Comparison of ENCODE assay signal across 1 cellular context in the genomic region with DNA sequence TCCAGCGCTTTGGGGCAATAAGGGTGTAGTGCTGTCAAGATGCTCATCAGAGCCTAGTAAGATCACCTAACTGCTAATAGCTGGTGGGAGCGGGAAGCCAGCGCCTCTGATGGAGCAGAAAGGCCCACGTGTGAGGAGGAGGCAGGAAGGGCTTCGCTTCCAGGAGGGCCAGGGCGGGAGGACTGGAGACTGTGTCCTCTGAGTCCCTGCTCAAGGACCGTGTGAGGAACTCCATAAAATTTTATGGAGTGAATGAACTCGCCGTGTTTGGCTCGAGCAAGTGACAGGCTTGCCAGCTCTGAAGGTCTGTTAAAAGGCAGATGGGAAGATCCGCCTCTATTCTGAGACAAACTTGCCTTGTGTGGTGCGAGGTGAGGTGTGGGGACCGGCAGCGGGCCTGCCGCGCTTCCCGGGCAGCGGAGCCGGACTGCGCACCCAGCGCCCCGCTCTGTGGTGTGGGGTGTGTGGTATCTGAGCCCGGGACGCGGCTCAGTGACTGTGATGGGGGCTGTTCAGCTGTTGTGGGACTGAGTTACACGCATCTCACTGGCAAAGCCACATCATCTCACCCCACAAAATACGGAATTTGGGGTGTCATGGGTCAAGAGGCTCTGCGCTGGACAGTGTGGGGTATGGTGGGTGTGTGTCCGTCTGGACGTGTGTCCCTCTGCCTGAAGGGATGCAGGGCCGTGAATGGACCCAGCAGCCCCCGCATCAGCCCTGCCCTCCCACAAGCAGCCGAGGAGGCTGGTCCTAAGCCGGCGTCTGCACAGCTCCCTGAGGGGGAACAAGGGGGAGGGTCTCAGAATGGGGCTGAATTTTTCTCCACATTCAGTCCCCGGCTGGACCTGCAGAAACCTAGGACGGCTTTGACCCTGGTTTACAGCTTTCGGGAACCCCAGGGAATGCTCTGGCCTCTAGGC.
TF ChIP-seq lines count a peak whose summit lies in the region.

No MANE protein-coding gene starts in this region.

TF ChIP-seq in GM23338, 12 proteins besides CTCF, POLR2A, EP300 and RAD21 (continued from another document):
- TF ChIP-seq ZNF462 (CRISPR knock-in tag; IDR thresholded peaks at IDR 0.05) (no peak), EZH2 (IDR thresholded peaks at IDR 0.05; ENCODE audit: low read depth, unreplicated experiment) (no peak), STAT1 (IDR thresholded peaks at IDR 0.05; ENCODE audit: unreplicated experiment) (no peak), ZNF114 (CRISPR knock-in tag; IDR thresholded peaks at IDR 0.05) (no peak), ZNF331 (CRISPR knock-in tag; IDR thresholded peaks at IDR 0.05; ENCODE audit: low read depth) (no peak)
- TF ChIP-seq, protein P1, sequence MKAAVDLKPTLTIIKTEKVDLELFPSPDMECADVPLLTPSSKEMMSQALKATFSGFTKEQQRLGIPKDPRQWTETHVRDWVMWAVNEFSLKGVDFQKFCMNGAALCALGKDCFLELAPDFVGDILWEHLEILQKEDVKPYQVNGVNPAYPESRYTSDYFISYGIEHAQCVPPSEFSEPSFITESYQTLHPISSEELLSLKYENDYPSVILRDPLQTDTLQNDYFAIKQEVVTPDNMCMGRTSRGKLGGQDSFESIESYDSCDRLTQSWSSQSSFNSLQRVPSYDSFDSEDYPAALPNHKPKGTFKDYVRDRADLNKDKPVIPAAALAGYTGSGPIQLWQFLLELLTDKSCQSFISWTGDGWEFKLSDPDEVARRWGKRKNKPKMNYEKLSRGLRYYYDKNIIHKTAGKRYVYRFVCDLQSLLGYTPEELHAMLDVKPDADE (IDR thresholded peaks at IDR 0.05), result no peak
- TF ChIP-seq, protein P2, sequence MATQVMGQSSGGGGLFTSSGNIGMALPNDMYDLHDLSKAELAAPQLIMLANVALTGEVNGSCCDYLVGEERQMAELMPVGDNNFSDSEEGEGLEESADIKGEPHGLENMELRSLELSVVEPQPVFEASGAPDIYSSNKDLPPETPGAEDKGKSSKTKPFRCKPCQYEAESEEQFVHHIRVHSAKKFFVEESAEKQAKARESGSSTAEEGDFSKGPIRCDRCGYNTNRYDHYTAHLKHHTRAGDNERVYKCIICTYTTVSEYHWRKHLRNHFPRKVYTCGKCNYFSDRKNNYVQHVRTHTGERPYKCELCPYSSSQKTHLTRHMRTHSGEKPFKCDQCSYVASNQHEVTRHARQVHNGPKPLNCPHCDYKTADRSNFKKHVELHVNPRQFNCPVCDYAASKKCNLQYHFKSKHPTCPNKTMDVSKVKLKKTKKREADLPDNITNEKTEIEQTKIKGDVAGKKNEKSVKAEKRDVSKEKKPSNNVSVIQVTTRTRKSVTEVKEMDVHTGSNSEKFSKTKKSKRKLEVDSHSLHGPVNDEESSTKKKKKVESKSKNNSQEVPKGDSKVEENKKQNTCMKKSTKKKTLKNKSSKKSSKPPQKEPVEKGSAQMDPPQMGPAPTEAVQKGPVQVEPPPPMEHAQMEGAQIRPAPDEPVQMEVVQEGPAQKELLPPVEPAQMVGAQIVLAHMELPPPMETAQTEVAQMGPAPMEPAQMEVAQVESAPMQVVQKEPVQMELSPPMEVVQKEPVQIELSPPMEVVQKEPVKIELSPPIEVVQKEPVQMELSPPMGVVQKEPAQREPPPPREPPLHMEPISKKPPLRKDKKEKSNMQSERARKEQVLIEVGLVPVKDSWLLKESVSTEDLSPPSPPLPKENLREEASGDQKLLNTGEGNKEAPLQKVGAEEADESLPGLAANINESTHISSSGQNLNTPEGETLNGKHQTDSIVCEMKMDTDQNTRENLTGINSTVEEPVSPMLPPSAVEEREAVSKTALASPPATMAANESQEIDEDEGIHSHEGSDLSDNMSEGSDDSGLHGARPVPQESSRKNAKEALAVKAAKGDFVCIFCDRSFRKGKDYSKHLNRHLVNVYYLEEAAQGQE (IDR thresholded peaks at IDR 0.05; ENCODE audit: unreplicated experiment), result no peak
